Comparison of ENCODE assay signal across 8 cellular contexts in the genomic region with DNA sequence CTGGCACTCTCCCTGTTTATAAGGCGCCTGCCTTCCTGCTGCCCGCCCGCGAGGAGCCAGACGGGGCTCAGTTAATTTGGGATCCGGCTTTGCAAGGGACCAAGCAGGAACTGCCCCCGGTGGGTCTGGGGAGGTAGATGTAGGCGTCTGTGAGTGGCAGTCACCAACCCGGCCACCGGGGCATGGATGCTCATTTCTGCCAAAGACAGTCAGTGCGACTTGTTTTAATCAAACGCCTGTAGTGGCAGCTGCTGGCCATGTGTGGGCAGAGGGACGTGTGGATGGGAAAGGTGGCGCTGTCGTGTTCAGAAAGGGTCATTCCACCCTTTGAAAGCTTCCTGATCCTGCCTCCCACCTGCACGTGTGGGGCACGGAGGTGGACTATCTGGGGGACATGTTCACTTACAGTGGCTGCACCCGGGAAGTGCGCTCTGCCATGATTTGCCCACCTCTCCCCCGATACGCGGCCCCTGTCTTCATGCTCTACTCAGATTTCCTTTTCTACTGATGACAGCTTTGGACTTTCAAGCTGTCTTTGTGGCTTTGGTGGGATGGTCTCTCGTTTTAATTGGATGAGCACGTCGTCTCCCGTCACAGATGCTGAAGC.
DNase-seq lines count a peak whose midpoint lies in the region; ATAC-seq, FAIRE-seq and TF ChIP-seq lines count a peak whose summit lies in the region.

No MANE protein-coding gene starts in this region.

- ATAC-seq in left lobe of liver, result peak; percentile 62
- ATAC-seq in stimulated activated memory B cell treated with anti-CD40 and anti-IgM and Interleukin-4, amounts not matched to agents 10 μg/mL and 1 μg/mL and 100 μg/mL, for 72 hours, result no peak
- ATAC-seq in HG03521 (IDR thresholded peaks at IDR 0.05; ENCODE audit: unreplicated experiment), result no peak

- H3K36me3 Mint-ChIP-seq in stimulated activated memory B cell treated with anti-CD40 and anti-IgM and Interleukin-4, amounts not matched to agents 10 μg/mL and 1 μg/mL and 100 μg/mL, for 72 hours, result no peaks in the 10 kb centered on the region

- DNase-seq in D721Med (ENCODE audit: insufficient read length, low spot score) (peak; percentile 45), HuH-7.5 (ENCODE audit: low spot score) (peak; percentile 85), astrocyte of the spinal cord (ENCODE audit: low read depth, low spot score) (no peak), left lobe of liver (ENCODE audit: low spot score) (peak; percentile 71), NCI-H345 treated with DMSO at 0.1 percent for 48 hours (lab: John Stamatoyannopoulos, UW; ENCODE audit: unreplicated experiment) (no peak), germinal center (ENCODE audit: low spot score) (no peak)

- peaks cover 88% of the 10 kb centered on the region for H3K27me3 Mint-ChIP-seq in stimulated activated memory B cell treated with anti-CD40 and anti-IgM and Interleukin-4, amounts not matched to agents 10 μg/mL and 1 μg/mL and 100 μg/mL, for 72 hours

- no peaks in the 10 kb centered on the region for H3K9me3 Mint-ChIP-seq in stimulated activated memory B cell treated with anti-CD40 and anti-IgM and Interleukin-4, amounts not matched to agents 10 μg/mL and 1 μg/mL and 100 μg/mL, for 72 hours

- H3K27ac Mint-ChIP-seq in stimulated activated memory B cell treated with anti-CD40 and anti-IgM and Interleukin-4, amounts not matched to agents 10 μg/mL and 1 μg/mL and 100 μg/mL, for 72 hours, result no peak overlapping the region

- no peak for FAIRE-seq in D721Med (lab: Jason Lieb, UNC)

- TF ChIP-seq CTCF in D721Med (IDR thresholded peaks at IDR 0.05; ENCODE audit: insufficient read depth, missing control alignments) (peak; percentile 65), astrocyte of the spinal cord (IDR thresholded peaks at IDR 0.05; ENCODE audit: low read depth, low read length) (peak; percentile 25)

- peaks cover 7% of the 10 kb centered on the region for H3K4me1 Mint-ChIP-seq in stimulated activated memory B cell treated with anti-CD40 and anti-IgM and Interleukin-4, amounts not matched to agents 10 μg/mL and 1 μg/mL and 100 μg/mL, for 72 hours

- in situ Hi-C loops in astrocyte of the spinal cord (cut with HindIII; ENCODE audit: low sequenced_read_pairs), result no loop called here

- H3K4me3 ChIP-seq in astrocyte of the spinal cord (ENCODE audit: low read depth, low read length), result peak overlapping the region; percentile 48

- no peak overlapping the region for H3K4me3 Mint-ChIP-seq in stimulated activated memory B cell treated with anti-CD40 and anti-IgM and Interleukin-4, amounts not matched to agents 10 μg/mL and 1 μg/mL and 100 μg/mL, for 72 hours

Comparison
In these comparisons a context has a peak if more than half of its experiments do, and no peak if none do; other contexts are left out.
1. DNase-seq: peak in D721Med (single experiment), HuH-7.5 (single experiment) and left lobe of liver (single experiment); none in astrocyte of the spinal cord (single experiment), NCI-H345 treated with DMSO at 0.1 percent for 48 hours (single experiment) and germinal center (single experiment).